In the genomic region with DNA sequence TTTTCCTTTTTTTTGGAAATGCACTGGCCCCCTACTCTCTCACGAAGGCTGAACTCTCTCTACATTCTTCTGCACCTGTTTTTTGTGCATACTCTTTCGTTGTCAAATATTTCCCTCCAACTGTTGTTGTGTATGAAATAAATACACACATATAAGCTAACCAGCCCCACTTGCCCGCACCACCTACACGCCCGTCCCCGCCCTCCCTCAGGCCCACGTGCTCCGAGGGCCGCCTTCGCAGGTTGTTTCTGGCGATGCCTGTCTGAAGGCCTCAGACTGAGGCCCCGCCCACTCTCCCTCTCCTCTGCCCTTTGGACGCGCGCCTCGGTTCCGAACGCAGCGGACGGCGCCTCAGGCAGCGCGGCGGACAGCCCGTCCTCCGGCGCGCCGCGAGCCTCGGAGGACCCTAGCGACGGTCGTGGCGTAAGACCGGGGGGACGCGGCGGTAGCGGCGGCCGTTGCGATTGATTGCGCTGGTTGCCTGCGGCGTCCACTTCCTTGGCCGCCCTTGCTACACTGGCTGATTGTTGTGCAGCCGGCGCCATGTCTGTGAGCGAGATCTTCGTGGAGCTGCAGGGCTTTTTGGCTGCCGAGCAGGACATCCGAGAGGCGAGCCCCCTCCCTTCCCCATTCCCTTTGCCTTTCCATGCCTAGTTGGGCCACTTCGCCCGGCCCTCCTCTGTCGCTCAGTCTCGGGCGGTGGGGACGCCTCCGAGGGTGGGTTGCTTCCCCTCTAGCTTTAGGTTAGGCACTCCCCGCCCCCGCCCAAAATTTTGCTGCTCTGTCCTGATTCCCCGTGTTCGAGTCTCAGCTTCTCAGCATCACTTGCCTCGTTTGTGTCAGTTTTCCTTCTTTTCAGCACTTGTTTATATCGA, we compare ENCODE assay signal across 8 cellular contexts. TPM values are rescaled to one million over a fixed set of nuclear protein-coding genes. Genes with fewer than 3 reads are reported as not detected.
DNase-seq lines count a peak whose midpoint lies in the region; ATAC-seq, FAIRE-seq and TF ChIP-seq lines count a peak whose summit lies in the region.

A gene (plus strand): TSS at position 415 of the 875 bp plus-strand sequence. CDS start 129 bp downstream, at position 544.

- H3K27me3 ChIP-seq in pancreas = no peaks in the 10 kb centered on the region
- no peaks in the 10 kb centered on the region for H3K27me3 ChIP-seq in thyroid gland

- peaks cover 32% of the 10 kb centered on the region for H3K36me3 Mint-ChIP-seq in activated naive CD8-positive, alpha-beta T cell treated with anti-CD3 and anti-CD28 coated beads, Interleukin-2, amount 50 U/mL, for 24 hours (ENCODE audit: low read depth)

- H3K4me1 ChIP-seq in pancreas (peaks cover 9 to 18% (median 11%) of the 10 kb centered on the region in 3 donors), thyroid gland (peaks cover 17% of the 10 kb centered on the region in 2 donors)

- no peaks in the 10 kb centered on the region for H3K9me3 Mint-ChIP-seq in activated naive CD8-positive, alpha-beta T cell treated with anti-CD3 and anti-CD28 coated beads, Interleukin-2, amount 50 U/mL, for 24 hours

- no peaks in the 10 kb centered on the region for H3K27me3 Mint-ChIP-seq in activated naive CD8-positive, alpha-beta T cell treated with anti-CD3 and anti-CD28 coated beads, Interleukin-2, amount 50 U/mL, for 24 hours

- H3K27ac ChIP-seq in pancreas (peak within 1 kb of the TSS; percentile 41 to 78 (median 64)), thyroid gland (peak within 1 kb of the TSS in 2 of 3 donors; percentile 28 to 43)

- FAIRE-seq in GM12892 (lab: Jason Lieb, UNC) = peak; percentile 95
- FAIRE-seq in pancreas (lab: Jason Lieb, UNC) = no peak

- peaks cover 0 to 4% (median 0%) of the 10 kb centered on the region in 3 donors for H3K36me3 ChIP-seq in pancreas
- H3K36me3 ChIP-seq in thyroid gland = peaks cover 4 to 9% of the 10 kb centered on the region in 2 donors

- WGBS in pancreas, 2 donors = 0% methylated on average over 62 to 67 of the region's 67 CpGs
- 0 to 1% methylated on average over 32 to 33 of the region's 67 CpGs for WGBS in thyroid gland, 2 donors

- H3K9me3 ChIP-seq in pancreas (no peaks in the 10 kb centered on the region), thyroid gland (no peaks in the 10 kb centered on the region)

- intact Hi-C loops in Right ventricle myocardium superior (cut with DNase I) = no loop called here
- intact Hi-C loops in pancreas (cut with DNase I) = no loop called here
- intact Hi-C loops in thyroid gland (cut with DNase I) = no loop called here

- DNase-seq in GM12892 (ENCODE audit: insufficient read length) = peak; percentile 83
- DNase-seq in NCI-H1436 (lab: John Stamatoyannopoulos, UW) = peak; percentile 97
- peak; percentile 94 for DNase-seq in SW480 (ENCODE audit: low spot score)
- peak; percentile 97 for DNase-seq in activated naive CD8-positive, alpha-beta T cell treated with anti-CD3 and anti-CD28 coated beads, Interleukin-2, amount 50 U/mL, for 24 hours
- DNase-seq in Right ventricle myocardium superior = peak; percentile 99
- peak; percentile 96 to 98 (median 98) for DNase-seq in pancreas
- peak; percentile 98 for DNase-seq in thyroid gland

- peak within 1 kb of the TSS; percentile 100 for H3K4me3 Mint-ChIP-seq in activated naive CD8-positive, alpha-beta T cell treated with anti-CD3 and anti-CD28 coated beads, Interleukin-2, amount 50 U/mL, for 24 hours

- H3K4me3 ChIP-seq in pancreas = peak within 1 kb of the TSS; percentile 88 to 99 (median 95)
- H3K4me3 ChIP-seq in thyroid gland (replicated peaks in 1 of 3) = peak within 1 kb of the TSS; percentile 83 to 96 (median 93)

- TF ChIP-seq POLR2A in GM12892 (IDR thresholded peaks at IDR 0.05; ENCODE audit: low read depth, low read length) (peak; percentile 82), thyroid gland (IDR thresholded peaks at IDR 0.05) (peak in 1 of 2 donors; percentile 49)

- peak within 1 kb of the TSS; percentile 97 for H3K27ac Mint-ChIP-seq in activated naive CD8-positive, alpha-beta T cell treated with anti-CD3 and anti-CD28 coated beads, Interleukin-2, amount 50 U/mL, for 24 hours

- H3K4me1 Mint-ChIP-seq in activated naive CD8-positive, alpha-beta T cell treated with anti-CD3 and anti-CD28 coated beads, Interleukin-2, amount 50 U/mL, for 24 hours = peaks cover 53% of the 10 kb centered on the region

- no peak for TF ChIP-seq CTCF in pancreas (IDR thresholded peaks at IDR 0.05)
- no peak for TF ChIP-seq CTCF in thyroid gland (IDR thresholded peaks at IDR 0.05)

- peak; percentile 99 for ATAC-seq in HG02840 (IDR thresholded peaks at IDR 0.05; ENCODE audit: low FRiP score, unreplicated experiment)
- peak; percentile 98 for ATAC-seq in activated naive CD8-positive, alpha-beta T cell treated with anti-CD3 and anti-CD28 coated beads, Interleukin-2, amount 50 U/mL, for 24 hours
- peak; percentile 100 for ATAC-seq in Right ventricle myocardium superior (ENCODE audit: poor library complexity)
- ATAC-seq in pancreas = peak; percentile 99 to 100 (median 99)

RNA-seq across cellular contexts. Expression of the gene that starts here (rescaled TPM):
- polyA plus RNA-seq in GM12892 (2012; ENCODE audit: missing spikeins) = 38.4 TPM
- total RNA-seq in Right ventricle myocardium superior (32.8 TPM), pancreas (10 to 100 TPM; 12.6 to 30.3 (median 24.9) TPM), thyroid gland (10 to 100 TPM; 41.4 to 50.8 (median 43.0) TPM)
- polyA plus RNA-seq in pancreas = 10 to 100 TPM; 10.9 to 22.5 TPM

Comparison
In these comparisons a context has a peak if more than half of its experiments do, and no peak if none do; other contexts are left out.
1. Peak in every context shown above with its lines: DNase-seq, ATAC-seq, H3K4me3 ChIP-seq and H3K27ac ChIP-seq.